ENCODE assay signal across 21 cellular contexts in the genomic region with DNA sequence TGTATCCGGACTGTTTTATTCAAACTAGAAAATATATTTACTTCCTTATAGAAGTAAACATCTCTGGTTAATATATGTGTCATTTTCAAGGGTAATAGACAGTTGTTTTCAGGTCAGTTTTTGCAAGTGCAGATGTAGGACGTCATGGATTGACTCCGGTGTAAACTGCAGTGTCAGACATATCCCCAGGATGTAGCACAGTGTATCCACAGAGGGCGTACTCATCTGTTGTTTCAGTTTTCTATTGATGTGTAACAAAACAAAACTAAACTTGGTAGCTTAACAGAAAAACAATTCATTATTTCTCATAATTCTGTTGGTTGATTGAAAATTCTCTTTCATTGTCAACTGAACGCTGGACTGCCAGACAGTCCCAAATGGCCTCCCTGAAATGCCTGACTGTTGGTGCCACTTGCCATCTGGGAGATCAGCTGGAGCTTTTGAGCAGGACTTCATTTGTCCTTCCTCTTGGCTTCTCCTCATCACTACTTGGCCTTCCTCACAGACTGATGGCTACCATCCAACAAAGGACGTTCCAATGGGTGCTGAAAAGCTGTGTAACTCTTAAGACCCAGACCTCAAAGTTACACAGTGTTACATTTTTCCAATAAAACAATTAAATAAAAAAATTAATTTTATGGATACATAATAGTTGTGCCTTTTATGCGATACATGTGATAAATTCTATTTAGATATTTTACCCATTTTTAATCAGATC.
DNase-seq lines count a peak whose midpoint lies in the region; ATAC-seq and TF ChIP-seq lines count a peak whose summit lies in the region.
"Had no signal": no experiment of that assay in that cellular context is flagged by ENCODE, and none has a peak within 500 bp of the region (broad histone marks: within the 10 kb centered on the region; RNA-seq: fewer than 3 reads in every experiment).

No MANE protein-coding gene starts in this region.

- TF ChIP-seq CTCF in liver (IDR thresholded peaks at IDR 0.05; ENCODE audit: low read depth, low read length, missing input control) (no peak), right lobe of liver (IDR thresholded peaks at IDR 0.05) (no peak), fibroblast of lung (conservative IDR thresholded peaks at IDR 0.05 in 1 of 2, IDR thresholded peaks at IDR 0.05 in 1 of 2; ENCODE audit: low read depth in 1 of 2, low read length in 2 of 2) (no peak), progenitor cell of endocrine pancreas (IDR thresholded peaks at IDR 0.05; ENCODE audit: unreplicated experiment) (no peak)

- TF ChIP-seq POLR2A in right lobe of liver (IDR thresholded peaks at IDR 0.05), result no peak

- 64% methylated on average over 7 of the region's 7 CpGs for WGBS in liver
- 66% methylated on average over 7 of the region's 7 CpGs for WGBS in right lobe of liver (ENCODE audit: insufficient coverage, low coverage, low lambda C conversion rate, missing lambda C conversion rate)

- peak overlapping the region; percentile 39 for H2AFZ ChIP-seq in fibroblast of lung (ENCODE audit: low read length)

- H3K9me3 ChIP-seq in liver (ENCODE audit: control insufficient read depth in 4 of 4, low read length in 3 of 4), result no peaks in the 10 kb centered on the region
- H3K9me3 ChIP-seq in right lobe of liver, result no peaks in the 10 kb centered on the region
- no peaks in the 10 kb centered on the region for H3K9me3 ChIP-seq in fibroblast of lung (ENCODE audit: control insufficient read depth, insufficient read depth, low read depth, low read length)
- H3K9me3 ChIP-seq: MG63 had no signal

- DNase-seq in right lobe of liver (no peak), NCI-H69 (lab: John Stamatoyannopoulos, UW) (peak; percentile 81), fibroblast of lung (ENCODE audit: low read depth in 2 of 2) (no peak), progenitor cell of endocrine pancreas (ENCODE audit: low spot score, unreplicated experiment) (no peak), NCI-H226 (no peak), T1000 (lab: John Stamatoyannopoulos, UW) (no peak), NCI-H128 (lab: John Stamatoyannopoulos, UW; ENCODE audit: unreplicated experiment) (no peak)
- DNase-seq: DMS53, GDM1, GOT3, Kasumi-1, MG63, NCI-H1417 treated with DMSO at 0.1 percent for 48 hours, NCI-H187, NCI-H2107, NCI-H524 treated with DMSO at 0.1 percent for 48 hours, SHP77 treated with DMSO at 0.1 percent for 48 hours had no signal

- H3K36me3 Mint-ChIP-seq in progenitor cell of endocrine pancreas (ENCODE audit: insufficient read depth), result no peaks in the 10 kb centered on the region

- peak overlapping the region; percentile 13 for H3K4me2 ChIP-seq in fibroblast of lung (ENCODE audit: extremely low read depth, insufficient read depth, low read length)

- no peak overlapping the region for H3K27ac ChIP-seq in liver (ENCODE audit: low read depth in 1 of 2, low read length in 2 of 2)
- H3K27ac ChIP-seq in right lobe of liver, result no peak overlapping the region
- H3K27ac ChIP-seq in fibroblast of lung (ENCODE audit: insufficient read depth, low read length), result no peak overlapping the region
- H3K27ac ChIP-seq: SK-N-MC had no signal

- no peaks in the 10 kb centered on the region for H3K79me2 ChIP-seq in fibroblast of lung (ENCODE audit: control insufficient read depth, insufficient read depth, low read length)

- no peaks in the 10 kb centered on the region for H4K20me1 ChIP-seq in fibroblast of lung (ENCODE audit: control insufficient read depth, extremely low read depth, insufficient read depth, low read length)

- TF ChIP-seq RAD21 in liver (IDR thresholded peaks at IDR 0.05), result no peak

- no peak for ATAC-seq in right lobe of liver
- ATAC-seq: HCT116 had no signal

- intact Hi-C loops in right lobe of liver (cut with DNase I), result no loop called here

- no peak overlapping the region for H3K4me3 ChIP-seq in liver (ENCODE audit: low read depth in 1 of 3, low read length in 3 of 3)
- H3K4me3 ChIP-seq in right lobe of liver, result no peak overlapping the region
- no peak overlapping the region for H3K4me3 ChIP-seq in fibroblast of lung (replicated peaks in 1 of 4; ENCODE audit: control extremely low read depth in 1 of 4, insufficient read depth in 1 of 4, low read depth in 3 of 4, low read length in 4 of 4)
- H3K4me3 ChIP-seq: MG63, SK-N-MC had no signal

- no peaks in the 10 kb centered on the region for H3K4me1 Mint-ChIP-seq in progenitor cell of endocrine pancreas (ENCODE audit: low read depth)

- H3K36me3 ChIP-seq in liver (ENCODE audit: control insufficient read depth in 4 of 4, insufficient read depth in 3 of 4, low read depth in 1 of 4, low read length in 3 of 4), result no peaks in the 10 kb centered on the region
- no peaks in the 10 kb centered on the region for H3K36me3 ChIP-seq in right lobe of liver
- H3K36me3 ChIP-seq in fibroblast of lung (ENCODE audit: control insufficient read depth, insufficient read depth, low read length), result no peaks in the 10 kb centered on the region
- H3K36me3 ChIP-seq: MG63 had no signal

- H3K27me3 Mint-ChIP-seq in progenitor cell of endocrine pancreas, result no peaks in the 10 kb centered on the region
- H3K27me3 Mint-ChIP-seq: B cell had no signal

- H3K4me1 ChIP-seq in liver (ENCODE audit: control insufficient read depth in 4 of 4, insufficient read depth in 4 of 4, low read length in 3 of 4), result no peaks in the 10 kb centered on the region
- no peaks in the 10 kb centered on the region for H3K4me1 ChIP-seq in right lobe of liver
- peaks cover 2% of the 10 kb centered on the region for H3K4me1 ChIP-seq in fibroblast of lung (ENCODE audit: control insufficient read depth, extremely low read depth, insufficient read depth, low read length)

- H3K4me3 Mint-ChIP-seq in progenitor cell of endocrine pancreas (ENCODE audit: low read depth), result no peak overlapping the region
- H3K4me3 Mint-ChIP-seq: B cell had no signal

- H3K9me3 Mint-ChIP-seq in progenitor cell of endocrine pancreas (ENCODE audit: low read depth), result no peaks in the 10 kb centered on the region

- H3K27me3 ChIP-seq in liver (ENCODE audit: control insufficient read depth in 4 of 4, insufficient read depth in 4 of 4, low read length in 3 of 4) (no peaks in the 10 kb centered on the region), right lobe of liver (no peaks in the 10 kb centered on the region), fibroblast of lung (ENCODE audit: control insufficient read depth, insufficient read depth, low read length) (no peaks in the 10 kb centered on the region)
- H3K27me3 ChIP-seq: MG63 had no signal

- H3K9ac ChIP-seq in liver (ENCODE audit: low read depth in 1 of 2, low read length in 2 of 2) (no peak overlapping the region), fibroblast of lung (ENCODE audit: insufficient read depth, low read length) (no peak overlapping the region)

- no peak overlapping the region for H3K27ac Mint-ChIP-seq in progenitor cell of endocrine pancreas
- H3K27ac Mint-ChIP-seq: B cell had no signal

TF ChIP-seq in liver, 16 proteins besides CTCF, POLR2A, EP300 and RAD21:
- TF ChIP-seq, protein P1, sequence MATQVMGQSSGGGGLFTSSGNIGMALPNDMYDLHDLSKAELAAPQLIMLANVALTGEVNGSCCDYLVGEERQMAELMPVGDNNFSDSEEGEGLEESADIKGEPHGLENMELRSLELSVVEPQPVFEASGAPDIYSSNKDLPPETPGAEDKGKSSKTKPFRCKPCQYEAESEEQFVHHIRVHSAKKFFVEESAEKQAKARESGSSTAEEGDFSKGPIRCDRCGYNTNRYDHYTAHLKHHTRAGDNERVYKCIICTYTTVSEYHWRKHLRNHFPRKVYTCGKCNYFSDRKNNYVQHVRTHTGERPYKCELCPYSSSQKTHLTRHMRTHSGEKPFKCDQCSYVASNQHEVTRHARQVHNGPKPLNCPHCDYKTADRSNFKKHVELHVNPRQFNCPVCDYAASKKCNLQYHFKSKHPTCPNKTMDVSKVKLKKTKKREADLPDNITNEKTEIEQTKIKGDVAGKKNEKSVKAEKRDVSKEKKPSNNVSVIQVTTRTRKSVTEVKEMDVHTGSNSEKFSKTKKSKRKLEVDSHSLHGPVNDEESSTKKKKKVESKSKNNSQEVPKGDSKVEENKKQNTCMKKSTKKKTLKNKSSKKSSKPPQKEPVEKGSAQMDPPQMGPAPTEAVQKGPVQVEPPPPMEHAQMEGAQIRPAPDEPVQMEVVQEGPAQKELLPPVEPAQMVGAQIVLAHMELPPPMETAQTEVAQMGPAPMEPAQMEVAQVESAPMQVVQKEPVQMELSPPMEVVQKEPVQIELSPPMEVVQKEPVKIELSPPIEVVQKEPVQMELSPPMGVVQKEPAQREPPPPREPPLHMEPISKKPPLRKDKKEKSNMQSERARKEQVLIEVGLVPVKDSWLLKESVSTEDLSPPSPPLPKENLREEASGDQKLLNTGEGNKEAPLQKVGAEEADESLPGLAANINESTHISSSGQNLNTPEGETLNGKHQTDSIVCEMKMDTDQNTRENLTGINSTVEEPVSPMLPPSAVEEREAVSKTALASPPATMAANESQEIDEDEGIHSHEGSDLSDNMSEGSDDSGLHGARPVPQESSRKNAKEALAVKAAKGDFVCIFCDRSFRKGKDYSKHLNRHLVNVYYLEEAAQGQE (IDR thresholded peaks at IDR 0.05), result peak; percentile 51
- TF ChIP-seq, protein P2, sequence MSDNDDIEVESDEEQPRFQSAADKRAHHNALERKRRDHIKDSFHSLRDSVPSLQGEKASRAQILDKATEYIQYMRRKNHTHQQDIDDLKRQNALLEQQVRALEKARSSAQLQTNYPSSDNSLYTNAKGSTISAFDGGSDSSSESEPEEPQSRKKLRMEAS (IDR thresholded peaks at IDR 0.05), result no peak
